Comparison of ENCODE assay signal across 15 cellular contexts in the genomic region with DNA sequence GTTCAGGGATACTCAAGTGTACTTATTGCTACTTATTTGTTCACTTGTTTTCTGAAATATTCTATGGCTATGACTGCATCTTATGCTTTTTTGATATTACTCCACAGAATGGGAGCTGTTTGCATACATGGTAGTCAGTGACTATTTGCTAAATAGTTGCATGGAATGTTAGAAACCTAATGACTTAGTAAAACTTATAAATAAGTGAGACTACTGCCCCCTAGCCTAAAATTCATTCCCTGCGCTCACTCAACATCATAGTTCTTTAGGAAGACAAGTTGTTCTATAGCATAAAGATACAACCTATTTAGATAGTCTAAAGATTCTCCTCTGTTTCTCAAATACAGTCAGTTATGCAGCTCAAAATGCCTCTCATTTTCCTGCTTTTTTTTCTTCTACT.
DNase-seq lines count a peak whose midpoint lies in the region; ATAC-seq and TF ChIP-seq lines count a peak whose summit lies in the region.
"Had no signal": no experiment of that assay in that cellular context is flagged by ENCODE, and none has a peak within 500 bp of the region (broad histone marks: within the 10 kb centered on the region; RNA-seq: fewer than 3 reads in every experiment).

No MANE protein-coding gene starts in this region.

- WGBS in IMR-90 (ENCODE audit: extremely low coverage in 2 of 2, insufficient read length in 1 of 2), 2 experiments = no CpG with 5 or more reads among the region's 1 CpG
- WGBS in aorta, 2 donors = 97 to 100% methylated on average over 1 of the region's 1 CpG

- no peak overlapping the region for H2AK9ac ChIP-seq in IMR-90 (replicated peaks; ENCODE audit: low read depth, low read length, poor library complexity)

- no peak overlapping the region for H3K4ac ChIP-seq in IMR-90 (ENCODE audit: low read depth, low read length)

- H4K20me1 ChIP-seq in IMR-90 (ENCODE audit: insufficient read depth, low read length) = no peaks in the 10 kb centered on the region

- TF ChIP-seq CTCF in IMR-90 (conservative IDR thresholded peaks at IDR 0.05; ENCODE audit: low read depth, low read length) (no peak), kidney epithelial cell (IDR thresholded peaks at IDR 0.05; ENCODE audit: insufficient read depth, low read length, poor library complexity, severe bottlenecking) (peak; percentile 9)

- dilution Hi-C loops in IMR-90 (cut with HindIII; ENCODE audit: low sequenced_read_pairs, unreplicated experiment) = no loop called here

- H3K4me3 ChIP-seq in IMR-90 (ENCODE audit: insufficient read depth, low read depth, low read length) (no peak overlapping the region), kidney epithelial cell (ENCODE audit: low read depth, low read length) (no peak overlapping the region), aorta (ENCODE audit: low read length in 2 of 2) (no peak overlapping the region)

- no peak for TF ChIP-seq POLR2A in IMR-90 (IDR thresholded peaks at IDR 0.05; ENCODE audit: low read depth, low read length)

- CTCF ChIA-PET in IMR-90 (lab: Yijun Ruan, JAX) = no interaction called here

- H2AFZ ChIP-seq in IMR-90 (replicated peaks; ENCODE audit: low read length, poor library complexity) = no peak overlapping the region

- no peak overlapping the region for H2BK15ac ChIP-seq in IMR-90 (ENCODE audit: low read depth, low read length)

- in situ Hi-C loops in IMR-90 (cut with MboI; ENCODE audit: low sequenced_read_pairs) (no loop called here), G401 (cut with HindIII; ENCODE audit: low sequenced_read_pairs) (no loop called here)

- TF ChIP-seq RAD21 in IMR-90 (IDR thresholded peaks at IDR 0.05; ENCODE audit: low read length) = no peak

- no peak overlapping the region for H3K9ac ChIP-seq in IMR-90 (ENCODE audit: low read depth, low read length)

- peaks cover 0 to 4% of the 10 kb centered on the region in 2 experiments; a peak in 1 of 4 replicates for H3K79me1 ChIP-seq in IMR-90 (ENCODE audit: low read depth in 1 of 2, low read length in 2 of 2)

- peak overlapping the region; percentile 51; the same call in 1 of the 2 replicates for H2BK120ac ChIP-seq in IMR-90 (ENCODE audit: low read depth, low read length)

- POLR2A ChIA-PET in IMR-90 (lab: Charles Lee; ENCODE audit: unreplicated experiment) = no interaction called here

- peak overlapping the region in 1 of 2 experiments; percentile 38; a peak in 1 of 4 replicates for H4K8ac ChIP-seq in IMR-90 (ENCODE audit: low read depth in 2 of 2, low read length in 2 of 2)

- H3K4me1 ChIP-seq in IMR-90 (ENCODE audit: control insufficient read depth, insufficient read depth, low read length) (peaks cover 7% of the 10 kb centered on the region), aorta (ENCODE audit: control insufficient read depth in 1 of 2, insufficient read depth in 2 of 2, low read length in 2 of 2) (no peaks in the 10 kb centered on the region)

- BruUV-seq in IMR-90 (replicated peaks; lab: Mats Ljungman, UMichigan) = no TSS peak

- H2AK5ac ChIP-seq in IMR-90 (ENCODE audit: low read depth, low read length) = no peak overlapping the region

- H3K27me3 ChIP-seq in IMR-90 (ENCODE audit: control insufficient read depth, insufficient read depth, low read length) = no peaks in the 10 kb centered on the region
- H3K27me3 ChIP-seq in kidney epithelial cell (ENCODE audit: control insufficient read depth, insufficient read depth, low read length) = no peaks in the 10 kb centered on the region
- H3K27me3 ChIP-seq in aorta (ENCODE audit: control insufficient read depth in 1 of 2, insufficient read depth in 2 of 2, low read length in 1 of 2) = no peaks in the 10 kb centered on the region

- H2BK20ac ChIP-seq in IMR-90 (ENCODE audit: low read depth, low read length) = peak overlapping the region; percentile 65

- peaks cover 2% of the 10 kb centered on the region; the same call in 1 of the 2 replicates for H3K9me1 ChIP-seq in IMR-90 (ENCODE audit: insufficient read depth, low read length)

- H3K27ac ChIP-seq in IMR-90 (ENCODE audit: insufficient read depth, low read length) (no peak overlapping the region), aorta (ENCODE audit: low read depth in 1 of 2, low read length in 2 of 2) (no peak overlapping the region)

- no peak for ATAC-seq in IMR-90 (ENCODE audit: low read depth)
- ATAC-seq in aorta (ENCODE audit: low FRiP score) = no peak

- intact Hi-C loops in IMR-90 (cut with micrococcal nuclease) = loop anchor here (5.0 kb wide), 1 partner anchor 579 kb away; no protein-coding TSS in a partner anchor
- intact Hi-C loops in aorta (cut with DNase I) = no loop called here

- peak overlapping the region; percentile 23; the same call in 1 of the 2 replicates for H3K18ac ChIP-seq in IMR-90 (ENCODE audit: low read depth, low read length)

- DNase-seq in CMK (ENCODE audit: low read depth) (peak; percentile 1), IMR-90 (peak; percentile 17), astrocyte of the hippocampus (ENCODE audit: low read depth, low spot score) (peak; percentile 3), kidney epithelial cell (ENCODE audit: low read depth) (no peak), G401 (ENCODE audit: low spot score) (no peak), aorta (no peak), dedifferentiated amniotic fluid mesenchymal stem cell (ENCODE audit: extremely low spot score) (no peak)
- DNase-seq in stimulated activated CD4-positive, alpha-beta T cell treated with anti-CD3 and anti-CD28 coated beads, Interleukin-15, amount 100 ng/mL, for 24 hours = no peak
- DNase-seq: activated CD4-positive, alpha-beta T cell treated with anti-CD3 and anti-CD28 coated beads for 48 hours; CD8-positive, alpha-beta memory T cell; H7; islet precursor cell; naive B cell; NCI-H2081 treated with DMSO at 0.1 percent for 48 hours; substantia nigra had no signal

- H3K56ac ChIP-seq in IMR-90 (ENCODE audit: extremely low read depth, insufficient read depth, low read length) = no peak overlapping the region

- no peak overlapping the region; the same call in 1 of the 2 replicates for H4K5ac ChIP-seq in IMR-90 (ENCODE audit: low read depth, low read length)

- H3K14ac ChIP-seq in IMR-90 (replicated peaks; ENCODE audit: low read depth, low read length) = peak overlapping the region; percentile 50; the same call in 1 of the 2 replicates

- 0 out of 2 replicates have a peak overlapping the region, but pooled peaks have one; percentile 4 for H4K91ac ChIP-seq in IMR-90 (ENCODE audit: insufficient read depth, low read depth, low read length)

- H3K9me3 ChIP-seq in IMR-90 (ENCODE audit: control insufficient read depth, insufficient read depth, low read length) = no peaks in the 10 kb centered on the region
- H3K9me3 ChIP-seq in aorta (ENCODE audit: control insufficient read depth, low read length) = no peaks in the 10 kb centered on the region

- H2BK5ac ChIP-seq in IMR-90 (ENCODE audit: low read depth, low read length, poor library complexity, severe bottlenecking) = peak overlapping the region; percentile 61

- no peak overlapping the region for H3K23ac ChIP-seq in IMR-90 (ENCODE audit: low read depth, low read length)

- H3K36me3 ChIP-seq in IMR-90 (ENCODE audit: control insufficient read depth, insufficient read depth, low read length) (no peaks in the 10 kb centered on the region), kidney epithelial cell (ENCODE audit: control insufficient read depth, insufficient read depth, low read length) (no peaks in the 10 kb centered on the region), aorta (ENCODE audit: control insufficient read depth in 1 of 2, insufficient read depth in 2 of 2, low read length in 1 of 2) (no peaks in the 10 kb centered on the region)

- no peak overlapping the region for H3K4me2 ChIP-seq in IMR-90 (ENCODE audit: low read depth, low read length)

TF ChIP-seq in IMR-90, 13 proteins besides CTCF, POLR2A, EP300 and RAD21:
- TF ChIP-seq MAFK (IDR thresholded peaks at IDR 0.05; ENCODE audit: low read depth, low read length) (no peak), RFX5 (IDR thresholded peaks at IDR 0.05; ENCODE audit: low read depth, low read length) (no peak), CEBPB (IDR thresholded peaks at IDR 0.05; ENCODE audit: low read depth, low read length) (no peak), CHD1 (IDR thresholded peaks at IDR 0.05; ENCODE audit: low read depth, low read length) (no peak), RCOR1 (IDR thresholded peaks at IDR 0.05; ENCODE audit: insufficient replicate concordance, low read length) (no peak), FOS (IDR thresholded peaks at IDR 0.05; ENCODE audit: low read depth, low read length) (no peak), MXI1 (IDR thresholded peaks at IDR 0.05; ENCODE audit: borderline replicate concordance, low read depth, low read length) (no peak), SMC3 (IDR thresholded peaks at IDR 0.05; ENCODE audit: low read depth, low read length) (no peak), MAZ (IDR thresholded peaks at IDR 0.05; ENCODE audit: borderline replicate concordance, low read depth, low read length) (no peak), BHLHE40 (IDR thresholded peaks at IDR 0.05; ENCODE audit: low read depth, low read length) (no peak), NFE2L2 (IDR thresholded peaks at IDR 0.05; ENCODE audit: low read depth, low read length) (no peak)
- TF ChIP-seq, protein P1, sequence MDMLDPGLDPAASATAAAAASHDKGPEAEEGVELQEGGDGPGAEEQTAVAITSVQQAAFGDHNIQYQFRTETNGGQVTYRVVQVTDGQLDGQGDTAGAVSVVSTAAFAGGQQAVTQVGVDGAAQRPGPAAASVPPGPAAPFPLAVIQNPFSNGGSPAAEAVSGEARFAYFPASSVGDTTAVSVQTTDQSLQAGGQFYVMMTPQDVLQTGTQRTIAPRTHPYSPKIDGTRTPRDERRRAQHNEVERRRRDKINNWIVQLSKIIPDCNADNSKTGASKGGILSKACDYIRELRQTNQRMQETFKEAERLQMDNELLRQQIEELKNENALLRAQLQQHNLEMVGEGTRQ (IDR thresholded peaks at IDR 0.05; ENCODE audit: low read depth, low read length) = no peak
- TF ChIP-seq, protein P2, sequence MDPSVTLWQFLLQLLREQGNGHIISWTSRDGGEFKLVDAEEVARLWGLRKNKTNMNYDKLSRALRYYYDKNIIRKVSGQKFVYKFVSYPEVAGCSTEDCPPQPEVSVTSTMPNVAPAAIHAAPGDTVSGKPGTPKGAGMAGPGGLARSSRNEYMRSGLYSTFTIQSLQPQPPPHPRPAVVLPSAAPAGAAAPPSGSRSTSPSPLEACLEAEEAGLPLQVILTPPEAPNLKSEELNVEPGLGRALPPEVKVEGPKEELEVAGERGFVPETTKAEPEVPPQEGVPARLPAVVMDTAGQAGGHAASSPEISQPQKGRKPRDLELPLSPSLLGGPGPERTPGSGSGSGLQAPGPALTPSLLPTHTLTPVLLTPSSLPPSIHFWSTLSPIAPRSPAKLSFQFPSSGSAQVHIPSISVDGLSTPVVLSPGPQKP (IDR thresholded peaks at IDR 0.05; ENCODE audit: borderline replicate concordance, low read depth, low read length) = no peak

Comparison
In these comparisons a context has a peak if more than half of its experiments do, and no peak if none do; other contexts are left out.
1. DNase-seq: peak in CMK (single experiment), IMR-90 (single experiment) and astrocyte of the hippocampus (single experiment); none in kidney epithelial cell (single experiment), G401 (single experiment), aorta (0 of 2), dedifferentiated amniotic fluid mesenchymal stem cell (single experiment) and stimulated activated CD4-positive, alpha-beta T cell treated with anti-CD3 and anti-CD28 coated beads, Interleukin-15, amount 100 ng/mL, for 24 hours (single experiment).